30 cellular contexts compared by ENCODE assay signal in genomic region chr12:124578445-124578844, GRCh38. TPM values are rescaled to one million over a fixed set of nuclear protein-coding genes. Genes with fewer than 3 reads are reported as not detected.
A peak's percentile ranks its signal among the peaks of the same experiment; 100 is the strongest.
DNase-seq lines count a peak whose midpoint lies in the region; ATAC-seq and TF ChIP-seq lines count a peak whose summit lies in the region.
"Had no signal": no experiment of that assay in that cellular context is flagged by ENCODE, and none has a peak within 500 bp of the region (broad histone marks: within the 10 kb centered on the region; RNA-seq: fewer than 3 reads in every experiment).

No MANE protein-coding gene starts in this region.

- intact Hi-C loops in left ventricle myocardium superior (cut with micrococcal nuclease), result loop anchor here (10.0 kb wide), 1 partner anchor 96 kb away; no protein-coding TSS in a partner anchor

- H3K4me3 ChIP-seq in AG04450 (ENCODE audit: low read depth, low read length) (no peak overlapping the region), HFF-Myc (replicated peaks; ENCODE audit: low read depth, low read length) (no peak overlapping the region), brain microvascular endothelial cell (ENCODE audit: low read depth, low read length) (no peak overlapping the region), tibial nerve (no peak overlapping the region)
- H3K4me3 ChIP-seq: GM12878, left ventricle myocardium inferior, thoracic aorta had no signal

- POLR2A ChIA-PET in AG04450 (lab: Yijun Ruan, JAX), result interaction anchor here (0.6 kb wide), 1 partner anchor 171 kb away, joined by 4 read pairs; no protein-coding TSS in a partner anchor

- TF ChIP-seq CTCF in AG04450 (IDR thresholded peaks at IDR 0.05; ENCODE audit: low read depth, low read length) (0 out of 2 replicates have a peak, but pooled peaks have one; percentile 10), HFF-Myc (IDR thresholded peaks at IDR 0.05; ENCODE audit: low read depth, low read length, missing control alignments) (peak; percentile 19), brain microvascular endothelial cell (IDR thresholded peaks at IDR 0.05; ENCODE audit: low read depth, low read length, missing control alignments) (peak; percentile 50), foreskin keratinocyte (conservative IDR thresholded peaks at IDR 0.05) (peak; percentile 66), tibial nerve (IDR thresholded peaks at IDR 0.05) (no peak)

- H3K36me3 ChIP-seq in brain microvascular endothelial cell (replicated peaks) (no peaks in the 10 kb centered on the region), tibial nerve (no peaks in the 10 kb centered on the region)
- H3K36me3 ChIP-seq: BE2C, left ventricle myocardium inferior, thoracic aorta had no signal

- CTCF ChIA-PET in AG04450 (lab: Charles Lee), result no interaction called here

- H3K9me3 ChIP-seq in AG04450 (ENCODE audit: control insufficient read depth, insufficient read depth, low read length), result peaks cover 25% of the 10 kb centered on the region
- peaks cover 0 to 12% (median 0%) of the 10 kb centered on the region in 4 donors for H3K9me3 ChIP-seq in tibial nerve

- in situ Hi-C loops in brain microvascular endothelial cell (cut with HindIII; ENCODE audit: low pct_ligation_motif_present, low sequenced_read_pairs), result no loop called here

- H3K27ac ChIP-seq in AG04450 (ENCODE audit: low read depth, low read length) (no peak overlapping the region), brain microvascular endothelial cell (no peak overlapping the region), foreskin keratinocyte (no peak overlapping the region), tibial nerve (no peak overlapping the region)
- H3K27ac ChIP-seq: epithelial cell of prostate, left ventricle myocardium inferior, thoracic aorta had no signal

- TF ChIP-seq POLR2A in tibial nerve (IDR thresholded peaks at IDR 0.05), result no peak

- TF ChIP-seq EP300 in tibial nerve (IDR thresholded peaks at IDR 0.05), result no peak

- DNase-seq in AG04450 (ENCODE audit: low read depth, low spot score), result no peak
- no peak for DNase-seq in HFF-Myc (ENCODE audit: extremely low read depth, low read depth)
- no peak for DNase-seq in brain microvascular endothelial cell
- DNase-seq in foreskin keratinocyte, result no peak
- no peak for DNase-seq in left ventricle myocardium superior
- no peak for DNase-seq in 8988T
- no peak for DNase-seq in tibial nerve (ENCODE audit: low spot score in 2 of 2)
- DNase-seq: activated CD4-positive, alpha-beta T cell treated with anti-CD3 and anti-CD28 coated beads, Interleukin-2, amount 50 U/mL, for 48 hours; activated CD4-positive, CD25-positive, alpha-beta regulatory T cell treated with anti-CD3 and anti-CD28 coated beads, Interleukin-2, amount 50 U/mL, for 72 hours; activated naive CD4-positive, alpha-beta T cell treated with anti-CD3 and anti-CD28 coated beads, Interleukin-2, amount 10 ng/mL, durations not matched to agents 7 days and 5 days; BE2C; CD8-positive, alpha-beta T cell; DMS 273 treated with DMSO at 0.1 percent for 48 hours; effector CD4-positive, alpha-beta T cell; left ventricle myocardium inferior; naive B cell; NCI-H1092 treated with DMSO at 0.1 percent for 48 hours; NCI-H187 treated with DMSO at 0.1 percent for 48 hours; NCI-H524; stimulated activated CD4-positive, alpha-beta T cell treated with anti-CD3 and anti-CD28 coated beads, Interleukin-12 subunit alpha, Interleukin-12 subunit beta, amount 100 ng/mL, for 4 hours; stimulated activated CD4-positive, alpha-beta T cell treated with anti-CD3 and anti-CD28 coated beads, Interleukin-2, amount 100 ng/mL, for 48 hours; stimulated activated naive CD8-positive, alpha-beta T cell treated with anti-CD3 and anti-CD28 coated beads, Interleukin-15, amount 100 ng/mL, for 72 hours; T-helper 17 cell had no signal

- ATAC-seq in foreskin keratinocyte (peak; percentile 15), left ventricle myocardium superior (no peak), GM21786 (IDR thresholded peaks at IDR 0.05; ENCODE audit: unreplicated experiment) (no peak)
- ATAC-seq: CD8-positive, alpha-beta T cell; GM12878; Right ventricle myocardium inferior; sciatic nerve; SK-N-SH treated with all-trans-retinoic acid at 6 μM for 48 hours; stimulated activated naive CD8-positive, alpha-beta T cell treated with anti-CD3 and anti-CD28 coated beads, Interleukin-15, amount 100 ng/mL, for 72 hours; T-helper 17 cell had no signal

- peaks cover 10% of the 10 kb centered on the region for H3K27me3 ChIP-seq in AG04450 (ENCODE audit: control insufficient read depth, insufficient read depth, low read length)
- no peaks in the 10 kb centered on the region for H3K27me3 ChIP-seq in brain microvascular endothelial cell (replicated peaks)
- no peaks in the 10 kb centered on the region for H3K27me3 ChIP-seq in foreskin keratinocyte
- no peaks in the 10 kb centered on the region for H3K27me3 ChIP-seq in tibial nerve
- H3K27me3 ChIP-seq: BE2C had no signal

- H3K4me1 ChIP-seq in foreskin keratinocyte (peaks cover 22% of the 10 kb centered on the region), tibial nerve (peaks cover 0 to 8% (median 2%) of the 10 kb centered on the region in 4 donors)
- H3K4me1 ChIP-seq: BE2C had no signal

- WGBS in tibial nerve, 2 donors, result 92 to 94% methylated on average over 8 of the region's 8 CpGs

RNA-seq across cellular contexts. Expression of gene NCOR2, which starts 11.0 kb away (rescaled TPM):
- polyA plus RNA-seq in AG04450 (2011; rRNA removed) (3.3 and 8.0 TPM in 2 replicates), foreskin keratinocyte (32.1 and 38.1 TPM in 2 replicates)
- 15.4 and 16.5 TPM in 2 replicates for polyA minus RNA-seq in AG04450 (2011; rRNA and poly(A)+ RNA removed)
- total RNA-seq in foreskin keratinocyte (49.8 and 61.0 TPM in 2 replicates), left ventricle myocardium superior (142 TPM), tibial nerve (100 to 1,000 TPM; 211 to 265 (median 225) TPM)

Comparison
In these comparisons a context has a peak if more than half of its experiments do, and no peak if none do; other contexts are left out.
1. CTCF ChIP-seq: peak in AG04450 (single experiment), HFF-Myc (single experiment), brain microvascular endothelial cell (single experiment) and foreskin keratinocyte (single experiment); none in tibial nerve (0 of 5).